22 cellular contexts compared by ENCODE assay signal in genomic region chr9:123085916-123086315, GRCh38. TPM values are rescaled to one million over a fixed set of nuclear protein-coding genes. Genes with fewer than 3 reads are reported as not detected.
DNase-seq lines count a peak whose midpoint lies in the region; ATAC-seq lines count a peak whose summit lies in the region.
"Had no signal": no experiment of that assay in that cellular context is flagged by ENCODE, and none has a peak within 500 bp of the region (broad histone marks: within the 10 kb centered on the region; RNA-seq: fewer than 3 reads in every experiment).

No MANE protein-coding gene starts in this region.

- peaks cover 20% of the 10 kb centered on the region; the same call in 1 of the 2 replicates for H3K79me2 ChIP-seq in Karpas-422 (ENCODE audit: low read length)

- H3K9ac ChIP-seq in BLaER1 treated with 17β-estradiol and CSF1 and Interleukin-3, amounts not matched to agents 10 nM and 100 nM: no peak overlapping the region
- H3K9ac ChIP-seq in Karpas-422 (ENCODE audit: low read length): peak overlapping the region; percentile 56

- H3K36me3 ChIP-seq in BLaER1 treated with 17β-estradiol and CSF1 and Interleukin-3, amounts not matched to agents 10 nM and 100 nM: peaks cover 40 to 96% (median 76%) of the 10 kb centered on the region in 11 experiments
- peaks cover 12% of the 10 kb centered on the region; the same call in 1 of the 2 replicates for H3K36me3 ChIP-seq in Karpas-422 (ENCODE audit: insufficient read depth, low read length)

- no peaks in the 10 kb centered on the region for H3K27me3 ChIP-seq in BLaER1 treated with 17β-estradiol and CSF1 and Interleukin-3, amounts not matched to agents 10 nM and 100 nM
- no peaks in the 10 kb centered on the region for H3K27me3 ChIP-seq in Karpas-422 (ENCODE audit: low read length)
- H3K27me3 ChIP-seq: BE2C, Peyer's patch, SJSA1 had no signal

- peaks cover 6% of the 10 kb centered on the region for H3K4me1 Mint-ChIP-seq in activated T-helper 17 cell treated with anti-CD3 and anti-CD28 coated beads, Interleukin-2, amount 50 U/mL, for 72 hours
- peaks cover 23 to 52% of the 10 kb centered on the region in 2 donors for H3K4me1 Mint-ChIP-seq in stimulated activated naive B cell treated with anti-CD40 and anti-IgM and Interleukin-4, amounts not matched to agents 10 μg/mL and 1 μg/mL and 100 μg/mL, for 72 hours
- H3K4me1 Mint-ChIP-seq: CD4-positive, alpha-beta memory T cell had no signal

- no peaks in the 10 kb centered on the region for H3K9me2 ChIP-seq in Karpas-422 (replicated peaks; ENCODE audit: insufficient read depth, low read length)

- no peaks in the 10 kb centered on the region for H3K27me3 Mint-ChIP-seq in activated T-helper 17 cell treated with anti-CD3 and anti-CD28 coated beads, Interleukin-2, amount 50 U/mL, for 72 hours
- H3K27me3 Mint-ChIP-seq in stimulated activated naive B cell treated with anti-CD40 and anti-IgM and Interleukin-4, amounts not matched to agents 10 μg/mL and 1 μg/mL and 100 μg/mL, for 72 hours: no peaks in the 10 kb centered on the region
- H3K27me3 Mint-ChIP-seq: CD4-positive, alpha-beta memory T cell had no signal

- H3K4me3 Mint-ChIP-seq in activated T-helper 17 cell treated with anti-CD3 and anti-CD28 coated beads, Interleukin-2, amount 50 U/mL, for 72 hours: no peak overlapping the region
- H3K4me3 Mint-ChIP-seq in stimulated activated naive B cell treated with anti-CD40 and anti-IgM and Interleukin-4, amounts not matched to agents 10 μg/mL and 1 μg/mL and 100 μg/mL, for 72 hours: no peak overlapping the region
- H3K4me3 Mint-ChIP-seq: CD4-positive, alpha-beta memory T cell had no signal

- no peaks in the 10 kb centered on the region for H4K20me1 ChIP-seq in BLaER1 treated with 17β-estradiol and CSF1 and Interleukin-3, amounts not matched to agents 10 nM and 100 nM
- no peaks in the 10 kb centered on the region for H4K20me1 ChIP-seq in Karpas-422 (ENCODE audit: insufficient read depth, low read depth, low read length)

- H3K4me2 ChIP-seq in BLaER1 treated with 17β-estradiol and CSF1 and Interleukin-3, amounts not matched to agents 10 nM and 100 nM: peak overlapping the region in 6 of 11 experiments; percentile 35 to 64 (median 52); a peak in 9 of 22 replicates
- H3K4me2 ChIP-seq in Karpas-422 (ENCODE audit: low read depth, low read length, poor library complexity, severe bottlenecking): peak overlapping the region; percentile 56
- H3K4me2 ChIP-seq: A549 had no signal

- H2AFZ ChIP-seq in Karpas-422 (ENCODE audit: low read length): no peak overlapping the region

- no peak overlapping the region for H3K4me3 ChIP-seq in BLaER1 treated with 17β-estradiol and CSF1 and Interleukin-3, amounts not matched to agents 10 nM and 100 nM
- 0 out of 2 replicates have a peak overlapping the region, but pooled peaks have one; percentile 36 for H3K4me3 ChIP-seq in Karpas-422 (ENCODE audit: low read length)
- H3K4me3 ChIP-seq: A549, Peyer's patch, SJSA1 had no signal

- peaks cover 78% of the 10 kb centered on the region for H3K36me3 Mint-ChIP-seq in activated T-helper 17 cell treated with anti-CD3 and anti-CD28 coated beads, Interleukin-2, amount 50 U/mL, for 72 hours (ENCODE audit: low read depth)
- H3K36me3 Mint-ChIP-seq in stimulated activated naive B cell treated with anti-CD40 and anti-IgM and Interleukin-4, amounts not matched to agents 10 μg/mL and 1 μg/mL and 100 μg/mL, for 72 hours: peaks cover 32 to 72% of the 10 kb centered on the region in 2 donors

- DNase-seq in Karpas-422 (no peak), HUDEP-2 (lab: John Stamatoyannopoulos, UW; ENCODE audit: unreplicated experiment in 76 of 76) (no peak)
- DNase-seq in stimulated activated naive B cell treated with anti-CD40 and anti-IgM and Interleukin-4, amounts not matched to agents 10 μg/mL and 1 μg/mL and 100 μg/mL, for 72 hours: no peak
- no peak for DNase-seq in activated naive CD4-positive, alpha-beta T cell treated with anti-CD3 and anti-CD28 coated beads, Interleukin-2, amount 50 U/mL, for 16 hours
- no peak for DNase-seq in stimulated activated CD4-positive, alpha-beta T cell treated with anti-CD3 and anti-CD28 coated beads, Interleukin-4, amount 100 ng/mL, for 24 hours
- DNase-seq: BE2C; Calu3; CD4-positive, alpha-beta memory T cell; DMS153; IMR-90; NCI-H1694; NCI-H2081; NCI-H446; NCI-H774; Peyer's patch had no signal

- H3K9me3 Mint-ChIP-seq in activated T-helper 17 cell treated with anti-CD3 and anti-CD28 coated beads, Interleukin-2, amount 50 U/mL, for 72 hours: no peaks in the 10 kb centered on the region
- no peaks in the 10 kb centered on the region for H3K9me3 Mint-ChIP-seq in stimulated activated naive B cell treated with anti-CD40 and anti-IgM and Interleukin-4, amounts not matched to agents 10 μg/mL and 1 μg/mL and 100 μg/mL, for 72 hours
- H3K9me3 Mint-ChIP-seq: CD4-positive, alpha-beta memory T cell had no signal

- ATAC-seq in activated T-helper 17 cell treated with anti-CD3 and anti-CD28 coated beads, Interleukin-2, amount 50 U/mL, for 72 hours (replicated peaks): no peak
- no peak for ATAC-seq in stimulated activated naive B cell treated with anti-CD40 and anti-IgM and Interleukin-4, amounts not matched to agents 10 μg/mL and 1 μg/mL and 100 μg/mL, for 72 hours (replicated peaks)
- ATAC-seq: A549 had no signal

- peaks cover 0 to 25% (median 23%) of the 10 kb centered on the region in 10 experiments; a peak in 14 of 20 replicates for H3K4me1 ChIP-seq in BLaER1 treated with 17β-estradiol and CSF1 and Interleukin-3, amounts not matched to agents 10 nM and 100 nM
- H3K4me1 ChIP-seq in Karpas-422 (ENCODE audit: low read length): peaks cover 90% of the 10 kb centered on the region
- H3K4me1 ChIP-seq: A549, Peyer's patch had no signal

- no peaks in the 10 kb centered on the region for H3K9me3 ChIP-seq in BLaER1 treated with 17β-estradiol and CSF1 and Interleukin-3, amounts not matched to agents 10 nM and 100 nM (replicated peaks in 1 of 11)
- no peaks in the 10 kb centered on the region for H3K9me3 ChIP-seq in Karpas-422 (ENCODE audit: low read length)
- H3K9me3 ChIP-seq: A549, BE2C, Peyer's patch, SJSA1 had no signal

- H3K27ac Mint-ChIP-seq in activated T-helper 17 cell treated with anti-CD3 and anti-CD28 coated beads, Interleukin-2, amount 50 U/mL, for 72 hours: peak overlapping the region; percentile 47
- H3K27ac Mint-ChIP-seq in stimulated activated naive B cell treated with anti-CD40 and anti-IgM and Interleukin-4, amounts not matched to agents 10 μg/mL and 1 μg/mL and 100 μg/mL, for 72 hours: peak overlapping the region; percentile 69

- no peak overlapping the region for H3K27ac ChIP-seq in BLaER1 treated with 17β-estradiol and CSF1 and Interleukin-3, amounts not matched to agents 10 nM and 100 nM
- H3K27ac ChIP-seq in Karpas-422 (ENCODE audit: low read length): peak overlapping the region; percentile 93
- H3K27ac ChIP-seq: A549, Peyer's patch, SJSA1 had no signal

RNA-seq across cellular contexts. Expression of gene GPR21, which starts 52.4 kb away (rescaled TPM):
- total RNA-seq in Karpas-422 (2014; rRNA removed; shearing (Covaris generic); ENCODE audit: low replicate concordance): 0.54 and 16.8 TPM in 2 replicates
- 1 to 10 TPM in 1 of 2 donors, under 1 TPM in 1; 0.95 to 1.5 TPM for total RNA-seq in activated T-helper 17 cell treated with anti-CD3 and anti-CD28 coated beads, Interleukin-2, amount 50 U/mL, for 72 hours
- total RNA-seq: Daoy, H4, M059J, SJSA1 had no signal
